8 cellular contexts compared by ENCODE assay signal in the genomic region with DNA sequence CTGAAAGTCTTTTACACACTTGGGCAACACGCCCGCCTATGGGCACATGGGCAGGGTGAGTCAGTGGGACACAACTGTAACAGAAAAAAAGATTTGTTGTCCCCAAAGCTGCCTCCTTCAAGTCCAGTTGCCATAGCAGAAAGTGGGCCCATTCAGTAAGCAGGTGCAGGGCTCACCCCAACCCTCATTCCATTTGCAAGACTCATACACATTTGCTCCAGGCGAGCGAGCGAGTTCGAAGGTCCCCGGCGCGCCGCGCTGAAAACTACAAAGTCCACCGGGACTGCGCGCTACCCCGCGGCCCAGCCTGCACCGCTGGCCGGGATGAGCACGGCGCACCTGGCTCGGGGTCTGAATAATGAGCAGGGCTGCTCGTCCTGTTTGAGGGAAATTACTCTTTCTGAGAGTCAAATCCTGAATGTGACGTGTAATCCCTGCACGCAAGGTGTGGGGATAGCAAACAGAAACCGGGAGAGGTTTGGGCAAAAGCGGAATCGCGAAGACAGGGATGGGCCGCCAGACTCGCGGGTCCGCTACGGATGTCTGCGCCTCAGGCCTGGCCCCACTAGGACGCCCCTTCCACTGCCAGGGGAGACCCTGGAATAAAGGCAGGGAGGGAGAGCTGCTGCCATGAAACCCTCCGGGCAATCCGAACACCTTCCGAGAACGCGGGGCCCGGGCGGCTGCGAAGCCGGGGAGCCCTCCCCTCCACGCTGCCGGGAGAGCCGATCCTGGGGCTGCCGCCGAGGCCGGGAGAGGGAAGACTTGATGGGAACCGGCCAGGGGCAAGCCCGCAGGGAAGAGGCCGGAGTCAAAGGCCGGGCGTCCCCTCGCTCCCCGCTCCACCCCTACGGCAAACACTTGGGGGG. TPM values are rescaled to one million over a fixed set of nuclear protein-coding genes. Genes with fewer than 3 reads are reported as not detected.
A peak's percentile ranks its signal among the peaks of the same experiment; 100 is the strongest.
DNase-seq lines count a peak whose midpoint lies in the region; ATAC-seq, FAIRE-seq and TF ChIP-seq lines count a peak whose summit lies in the region.

No MANE protein-coding gene starts in this region.

- FAIRE-seq in astrocyte (lab: Jason Lieb, UNC), result no peak

- peaks cover 42% of the 10 kb centered on the region for H3K27me3 ChIP-seq in astrocyte (ENCODE audit: insufficient read depth, low read length)

- DNase-seq in activated CD4-positive, alpha-beta T cell treated with anti-CD3 and anti-CD28 coated beads, Interleukin-2, amount 10 ng/mL, durations not matched to agents 7 days and 5 days, result no peak
- DNase-seq in activated CD4-positive, alpha-beta T cell treated with anti-CD3 and anti-CD28 coated beads for 48 hours, result no peak
- DNase-seq in astrocyte (ENCODE audit: low read depth), result peak; percentile 23
- peak; percentile 43 for DNase-seq in iPS-NIHi7 (ENCODE audit: extremely low spot score)
- DNase-seq in skeletal muscle cell (ENCODE audit: low read depth), result peak; percentile 15

- no peak overlapping the region for H3K27ac ChIP-seq in astrocyte (ENCODE audit: low read depth, low read length)

- H3K9me3 ChIP-seq in astrocyte (ENCODE audit: insufficient read depth, low read depth, low read length), result no peaks in the 10 kb centered on the region

- no peak for ATAC-seq in GM19467 (IDR thresholded peaks at IDR 0.05; ENCODE audit: unreplicated experiment)
- no peak for ATAC-seq in HG03432 (IDR thresholded peaks at IDR 0.05; ENCODE audit: unreplicated experiment)
- ATAC-seq in HG02642 (IDR thresholded peaks at IDR 0.05; ENCODE audit: poor library complexity, unreplicated experiment), result no peak

- H3K4me2 ChIP-seq in astrocyte (ENCODE audit: low read length), result peak overlapping the region; percentile 93

- no peaks in the 10 kb centered on the region for H3K36me3 ChIP-seq in astrocyte (ENCODE audit: insufficient read depth, low read length)

- H2AFZ ChIP-seq in astrocyte (ENCODE audit: low read depth, low read length), result peak overlapping the region; percentile 76

- no peaks in the 10 kb centered on the region for H3K9me3 Mint-ChIP-seq in activated CD4-positive, alpha-beta T cell treated with anti-CD3 and anti-CD28 coated beads, Interleukin-2, amount 10 ng/mL, durations not matched to agents 7 days and 5 days
- H3K9me3 Mint-ChIP-seq in astrocyte (ENCODE audit: unreplicated experiment), result no peaks in the 10 kb centered on the region

- H3K4me3 ChIP-seq in astrocyte (ENCODE audit: insufficient read depth, low read depth, low read length), result peak overlapping the region; percentile 52
- H3K4me3 ChIP-seq in skeletal muscle cell (ENCODE audit: low read depth, low read length), result peak overlapping the region; percentile 47

- no peaks in the 10 kb centered on the region for H3K4me1 Mint-ChIP-seq in activated CD4-positive, alpha-beta T cell treated with anti-CD3 and anti-CD28 coated beads, Interleukin-2, amount 10 ng/mL, durations not matched to agents 7 days and 5 days
- peaks cover 2% of the 10 kb centered on the region for H3K4me1 Mint-ChIP-seq in astrocyte (ENCODE audit: low read depth, unreplicated experiment)

- H3K4me3 Mint-ChIP-seq in activated CD4-positive, alpha-beta T cell treated with anti-CD3 and anti-CD28 coated beads, Interleukin-2, amount 10 ng/mL, durations not matched to agents 7 days and 5 days, result peak overlapping the region; percentile 10
- peak overlapping the region; percentile 90 for H3K4me3 Mint-ChIP-seq in astrocyte (ENCODE audit: unreplicated experiment)

- POLR2A ChIA-PET in activated CD4-positive, alpha-beta T cell treated with anti-CD3 and anti-CD28 coated beads, Interleukin-2, amount 10 ng/mL, durations not matched to agents 7 days and 5 days (lab: Charles Lee), result no interaction called here

- H3K9ac ChIP-seq in astrocyte (ENCODE audit: low read length), result peak overlapping the region; percentile 61

- CTCF ChIA-PET in activated CD4-positive, alpha-beta T cell treated with anti-CD3 and anti-CD28 coated beads, Interleukin-2, amount 10 ng/mL, durations not matched to agents 7 days and 5 days (lab: Charles Lee), result interaction anchor here (0.6 kb wide), 1 partner anchor 1689 kb away, joined by 3 read pairs; no protein-coding TSS in a partner anchor

- H3K27me3 Mint-ChIP-seq in activated CD4-positive, alpha-beta T cell treated with anti-CD3 and anti-CD28 coated beads, Interleukin-2, amount 10 ng/mL, durations not matched to agents 7 days and 5 days, result peaks cover 61% of the 10 kb centered on the region
- peaks cover 22% of the 10 kb centered on the region for H3K27me3 Mint-ChIP-seq in astrocyte (ENCODE audit: low read depth, unreplicated experiment)

- peaks cover 8% of the 10 kb centered on the region for H3K4me1 ChIP-seq in astrocyte (ENCODE audit: insufficient read depth, low read length)

- TF ChIP-seq CTCF in astrocyte (IDR thresholded peaks at IDR 0.05; ENCODE audit: insufficient read depth, low read depth, low read length), result no peak

- H3K27ac Mint-ChIP-seq in activated CD4-positive, alpha-beta T cell treated with anti-CD3 and anti-CD28 coated beads, Interleukin-2, amount 10 ng/mL, durations not matched to agents 7 days and 5 days, result no peak overlapping the region
- H3K27ac Mint-ChIP-seq in astrocyte (ENCODE audit: unreplicated experiment), result peak overlapping the region; percentile 62

- no peaks in the 10 kb centered on the region for H3K79me2 ChIP-seq in astrocyte (ENCODE audit: insufficient read depth, low read length)

- no peaks in the 10 kb centered on the region for H4K20me1 ChIP-seq in astrocyte (ENCODE audit: insufficient read depth, low read length)

- H3K36me3 Mint-ChIP-seq in activated CD4-positive, alpha-beta T cell treated with anti-CD3 and anti-CD28 coated beads, Interleukin-2, amount 10 ng/mL, durations not matched to agents 7 days and 5 days (ENCODE audit: low read depth), result no peaks in the 10 kb centered on the region
- no peaks in the 10 kb centered on the region for H3K36me3 Mint-ChIP-seq in astrocyte (ENCODE audit: low read depth, unreplicated experiment)

RNA-seq across cellular contexts. Expression of gene COBL, which starts 1.0 kb away (rescaled TPM):
- not detected for total RNA-seq in activated CD4-positive, alpha-beta T cell treated with anti-CD3 and anti-CD28 coated beads, Interleukin-2, amount 10 ng/mL, durations not matched to agents 7 days and 5 days
- total RNA-seq in astrocyte, result 3.6 and 6.4 TPM in 2 replicates

Comparison
In these comparisons a context has a peak if more than half of its experiments do, and no peak if none do; other contexts are left out.
1. DNase-seq: peak in astrocyte (single experiment), iPS-NIHi7 (single experiment) and skeletal muscle cell (single experiment); none in activated CD4-positive, alpha-beta T cell treated with anti-CD3 and anti-CD28 coated beads, Interleukin-2, amount 10 ng/mL, durations not matched to agents 7 days and 5 days (single experiment) and activated CD4-positive, alpha-beta T cell treated with anti-CD3 and anti-CD28 coated beads for 48 hours (single experiment).